15 cellular contexts compared by ENCODE assay signal in the genomic region with DNA sequence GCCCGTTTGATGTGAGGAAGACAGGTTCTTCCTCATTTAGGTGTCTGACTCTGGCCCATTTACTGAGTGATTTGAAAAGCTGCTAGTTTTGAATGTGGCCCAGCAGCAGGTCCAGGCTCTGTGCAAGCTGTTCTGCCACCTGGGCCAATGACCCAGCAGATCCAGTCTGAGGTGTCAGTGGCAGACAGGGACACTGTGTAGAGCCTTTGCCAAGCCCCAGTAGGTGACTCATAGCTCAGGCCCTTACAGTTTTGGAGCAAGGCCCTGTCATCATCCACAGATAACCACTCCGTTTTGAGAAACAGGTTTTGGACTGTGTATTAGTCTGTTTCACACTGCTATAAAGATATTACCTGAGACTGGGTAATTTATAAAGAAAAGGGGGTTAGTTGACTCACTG. TPM values are rescaled to one million over a fixed set of nuclear protein-coding genes. Genes with fewer than 3 reads are reported as not detected.
DNase-seq lines count a peak whose midpoint lies in the region; ATAC-seq and TF ChIP-seq lines count a peak whose summit lies in the region.
"Had no signal": no experiment of that assay in that cellular context is flagged by ENCODE, and none has a peak within 500 bp of the region (broad histone marks: within the 10 kb centered on the region; RNA-seq: fewer than 3 reads in every experiment).

No MANE protein-coding gene starts in this region.

- TF ChIP-seq CTCF in PC-9 (conservative IDR thresholded peaks at IDR 0.05) (no peak), epithelial cell of esophagus (IDR thresholded peaks at IDR 0.05; ENCODE audit: insufficient read depth, low read depth, low read length, missing control alignments) (no peak), left lung (IDR thresholded peaks at IDR 0.05) (no peak), GM10248 (IDR thresholded peaks at IDR 0.05; ENCODE audit: control extremely low read depth, extremely low read depth, low read depth, missing control alignments) (no peak)

- POLR2A ChIA-PET in PC-9 (lab: Charles Lee; ENCODE audit: unreplicated experiment) (interaction anchor here (0.9 kb wide), 1 partner anchor 52 kb away, joined by 6 read pairs; no protein-coding TSS in a partner anchor), GM10248 (lab: Yijun Ruan, JAX) (no interaction called here)

- no peak overlapping the region; the same call in 1 of the 2 replicates for H3K27ac ChIP-seq in PC-9
- no peak overlapping the region for H3K27ac ChIP-seq in left lung
- H3K27ac ChIP-seq: parathyroid adenoma had no signal

- H3K9me3 ChIP-seq in PC-9 (ENCODE audit: insufficient read depth, low read depth) (no peaks in the 10 kb centered on the region), left lung (peaks cover 0 to 3% of the 10 kb centered on the region in 2 donors)

- CTCF ChIA-PET in PC-9 (lab: Charles Lee) = no interaction called here
- CTCF ChIA-PET in GM10248 (lab: Yijun Ruan, JAX) = interaction anchor here (0.9 to 1.5 kb wide), 2 partner anchors 20 to 94 kb away, joined by 3 to 9 read pairs; no protein-coding TSS in a partner anchor

- no peaks in the 10 kb centered on the region for H4K20me1 ChIP-seq in PC-9 (ENCODE audit: insufficient read depth)

- no peaks in the 10 kb centered on the region for H3K36me3 ChIP-seq in PC-9 (ENCODE audit: low read depth)
- no peaks in the 10 kb centered on the region for H3K36me3 ChIP-seq in left lung

- H3K79me2 ChIP-seq in PC-9 (ENCODE audit: low read depth) = no peaks in the 10 kb centered on the region
- H3K79me2 ChIP-seq: parathyroid adenoma had no signal

- H3K4me1 ChIP-seq in PC-9 (replicated peaks; ENCODE audit: insufficient read depth) (no peaks in the 10 kb centered on the region), left lung (no peaks in the 10 kb centered on the region)
- H3K4me1 ChIP-seq: parathyroid adenoma had no signal

- peak; percentile 77 for DNase-seq in AG08396 (ENCODE audit: low spot score)
- DNase-seq in PC-9 = peak; percentile 50 to 58
- peak; percentile 68 for DNase-seq in epithelial cell of esophagus (ENCODE audit: low read depth)
- peak; percentile 28 to 43 for DNase-seq in left lung
- no peak for DNase-seq in NCI-H510A (lab: John Stamatoyannopoulos, UW)
- DNase-seq in GM10248 (ENCODE audit: extremely low spot score) = no peak
- DNase-seq in kidney glomerular epithelial cell (lab: John Stamatoyannopoulos, UW) = no peak
- DNase-seq in NOMO-1 treated with dmso at 0.1 percent for 144 hours (lab: John Stamatoyannopoulos, UW; ENCODE audit: unreplicated experiment) = no peak
- DNase-seq: activated CD4-positive, alpha-beta T cell treated with anti-CD3 and anti-CD28 coated beads for 36 hours; DMS153; mesendoderm; NCI-H2171 treated with DMSO at 0.1 percent for 48 hours; stimulated activated CD4-positive, alpha-beta T cell treated with anti-CD3 and anti-CD28 coated beads, Interleukin-1b, Interleukin-23, amount 100 ng/mL, for 48 hours; T-helper 1 cell had no signal

- H3K4me3 ChIP-seq in PC-9 (no peak overlapping the region), epithelial cell of esophagus (ENCODE audit: low read length) (no peak overlapping the region), left lung (no peak overlapping the region)

- H3K27me3 ChIP-seq in PC-9 (ENCODE audit: insufficient read depth, low read depth) (no peaks in the 10 kb centered on the region), left lung (no peaks in the 10 kb centered on the region)

- H2AFZ ChIP-seq in PC-9 = no peak overlapping the region
- H2AFZ ChIP-seq: parathyroid adenoma had no signal

- BruUV-seq in PC-9 (replicated peaks; lab: Mats Ljungman, UMichigan) = no TSS peak

- no peak overlapping the region for H3K4me2 ChIP-seq in PC-9

- peaks cover 7% of the 10 kb centered on the region; the same call in 1 of the 2 replicates for H3F3A ChIP-seq in PC-9 (ENCODE audit: insufficient read depth, low read depth)

- intact Hi-C loops in PC-9 (cut with micrococcal nuclease; ENCODE audit: unreplicated experiment) (no loop called here), left lung (cut with DNase I) (no loop called here)

- peak; percentile 93 for ATAC-seq in left lung
- ATAC-seq: activated CD4-positive, alpha-beta T cell treated with anti-CD3 and anti-CD28 coated beads for 36 hours had no signal

- no peaks in the 10 kb centered on the region for H3K9me2 ChIP-seq in PC-9 (ENCODE audit: insufficient read depth)

RNA-seq across cellular contexts. Expression of a gene that starts 23.9 kb away (rescaled TPM):
- total RNA-seq in PC-9 (2021) (not detected in 2 replicates), left lung (1 to 10 TPM; 4.2 to 6.2 TPM)

RNA-seq across cellular contexts. Expression of a gene that starts 24.0 kb away (rescaled TPM):
- total RNA-seq in PC-9 (2021) (not detected in 2 replicates), left lung (1 to 10 TPM; 2.7 to 6.9 TPM)

RNA-seq across cellular contexts. Expression of a gene that starts 51.4 kb away (rescaled TPM):
- total RNA-seq in PC-9 (2021) = 180 and 231 TPM in 2 replicates
- total RNA-seq in left lung = 100 to 1,000 TPM; 641 to 754 TPM

RNA-seq across cellular contexts. Expression of a gene that starts 55.3 kb away (rescaled TPM):
- total RNA-seq in PC-9 (2021) (not detected in 2 replicates), left lung (1 to 10 TPM in 1 of 2 donors, under 1 TPM in 1; 0.79 to 2.3 TPM)

Comparison
In these comparisons a context has a peak if more than half of its experiments do, and no peak if none do; other contexts are left out.
1. DNase-seq: peak in AG08396 (single experiment), PC-9 (2 of 2), epithelial cell of esophagus (single experiment) and left lung (2 of 2); none in NCI-H510A (single experiment), GM10248 (single experiment), kidney glomerular epithelial cell (single experiment) and NOMO-1 treated with dmso at 0.1 percent for 144 hours (single experiment).